ENCODE assay signal across 28 cellular contexts in genomic region chr2:217444509-217444908, GRCh38.
"Had no signal": no experiment of that assay in that cellular context is flagged by ENCODE, and none has a peak within 500 bp of the region (broad histone marks: within the 10 kb centered on the region; RNA-seq: fewer than 3 reads in every experiment).

No MANE protein-coding gene starts in this region.

- H3K4me1 Mint-ChIP-seq: stimulated activated effector memory CD8-positive, alpha-beta T cell treated with anti-CD3 and anti-CD28 coated beads, Interleukin-12 subunit alpha, Interleukin-12 subunit beta, amount 100 ng/mL, for 72 hours had no signal

- H3K36me3 Mint-ChIP-seq: naive B cell; natural killer cell treated with Interleukin-12 subunit alpha and Interleukin-12 subunit beta and Interleukin-15 and Interleukin-18, amount 100 ng/mL, for 72 hours; stimulated activated effector memory CD8-positive, alpha-beta T cell treated with anti-CD3 and anti-CD28 coated beads, Interleukin-12 subunit alpha, Interleukin-12 subunit beta, amount 100 ng/mL, for 72 hours; type B pancreatic cell had no signal

- H3K9me3 ChIP-seq: neutrophil, pancreas, prostate gland, right lobe of liver, sigmoid colon, suprapubic skin, testis, tibial artery, transverse colon, upper lobe of right lung, uterus had no signal

- H3K27me3 ChIP-seq: neutrophil, pancreas, right lobe of liver, sigmoid colon, suprapubic skin, testis, tibial artery, transverse colon, upper lobe of right lung, uterus had no signal

- ATAC-seq: naive thymus-derived CD8-positive, alpha-beta T cell; natural killer cell treated with Interleukin-12 subunit alpha and Interleukin-12 subunit beta and Interleukin-15 and Interleukin-18, amount 100 ng/mL, for 72 hours; pancreas; right cardiac atrium; right lobe of liver; stimulated activated naive CD8-positive, alpha-beta T cell treated with anti-CD3 and anti-CD28 coated beads, Interleukin-15, amount 100 ng/mL, for 72 hours; stimulated activated naive CD8-positive, alpha-beta T cell treated with anti-CD3 and anti-CD28 coated beads, Interleukin-15, Interleukin-2, amounts not matched to agents 100 U/mL and 50 U/mL, for 24 hours; upper lobe of right lung had no signal

- H3K4me3 Mint-ChIP-seq: naive B cell; naive thymus-derived CD8-positive, alpha-beta T cell; natural killer cell treated with Interleukin-12 subunit alpha and Interleukin-12 subunit beta and Interleukin-15 and Interleukin-18, amount 100 ng/mL, for 72 hours; neural crest cell; stimulated activated effector memory CD8-positive, alpha-beta T cell treated with anti-CD3 and anti-CD28 coated beads, Interleukin-12 subunit alpha, Interleukin-12 subunit beta, amount 100 ng/mL, for 72 hours; stimulated activated naive CD8-positive, alpha-beta T cell treated with anti-CD3 and anti-CD28 coated beads, Interleukin-15, amount 100 ng/mL, for 72 hours; type B pancreatic cell had no signal

- H3K27me3 Mint-ChIP-seq: naive thymus-derived CD8-positive, alpha-beta T cell; stimulated activated naive CD8-positive, alpha-beta T cell treated with anti-CD3 and anti-CD28 coated beads, Interleukin-15, amount 100 ng/mL, for 72 hours had no signal

- FAIRE-seq: pancreas, small intestine had no signal

- H3K4me3 ChIP-seq: pancreas, prostate gland, right lobe of liver, sigmoid colon, suprapubic skin, testis, tibial artery, transverse colon, upper lobe of right lung, uterus had no signal

- DNase-seq: naive B cell; naive thymus-derived CD8-positive, alpha-beta T cell; nucleus accumbens; pancreas; right cardiac atrium; right lobe of liver; sigmoid colon; small intestine; stimulated activated CD4-positive, alpha-beta T cell treated with anti-CD3 and anti-CD28 coated beads, Interleukin-15, amount 100 ng/mL, for 24 hours; stimulated activated CD4-positive, alpha-beta T cell treated with anti-CD3 and anti-CD28 coated beads, Interleukin-2, amount 100 ng/mL, for 24 hours; stimulated activated CD4-positive, alpha-beta T cell treated with anti-CD3 and anti-CD28 coated beads, Interleukin-2, amount 100 ng/mL, for 48 hours; stimulated activated CD4-positive, alpha-beta T cell treated with anti-CD3 and anti-CD28 coated beads, Interleukin-4, amount 100 ng/mL, for 24 hours; stimulated activated naive CD4-positive, alpha-beta T cell; stimulated activated naive CD8-positive, alpha-beta T cell treated with anti-CD3 and anti-CD28 coated beads, Interleukin-15, amount 100 ng/mL, for 72 hours; stimulated activated naive CD8-positive, alpha-beta T cell treated with anti-CD3 and anti-CD28 coated beads, Interleukin-15, Interleukin-2, amounts not matched to agents 100 U/mL and 50 U/mL, for 24 hours; substantia nigra; testis; tibial artery; transverse colon; upper lobe of right lung; uterus had no signal

- H3K9me3 Mint-ChIP-seq: natural killer cell treated with Interleukin-12 subunit alpha and Interleukin-12 subunit beta and Interleukin-15 and Interleukin-18, amount 100 ng/mL, for 72 hours; stimulated activated effector memory CD8-positive, alpha-beta T cell treated with anti-CD3 and anti-CD28 coated beads, Interleukin-12 subunit alpha, Interleukin-12 subunit beta, amount 100 ng/mL, for 72 hours; stimulated activated naive CD8-positive, alpha-beta T cell treated with anti-CD3 and anti-CD28 coated beads, Interleukin-15, amount 100 ng/mL, for 72 hours had no signal

- H3K27ac Mint-ChIP-seq: naive B cell; naive thymus-derived CD8-positive, alpha-beta T cell; natural killer cell treated with Interleukin-12 subunit alpha and Interleukin-12 subunit beta and Interleukin-15 and Interleukin-18, amount 100 ng/mL, for 72 hours; stimulated activated effector memory CD8-positive, alpha-beta T cell treated with anti-CD3 and anti-CD28 coated beads, Interleukin-12 subunit alpha, Interleukin-12 subunit beta, amount 100 ng/mL, for 72 hours; stimulated activated naive CD8-positive, alpha-beta T cell treated with anti-CD3 and anti-CD28 coated beads, Interleukin-15, amount 100 ng/mL, for 72 hours; type B pancreatic cell had no signal

- H3K27ac ChIP-seq: neutrophil, pancreas, prostate gland, right lobe of liver, sigmoid colon, suprapubic skin, testis, transverse colon, upper lobe of right lung, uterus had no signal

- H3K4me1 ChIP-seq: pancreas, prostate gland, right lobe of liver, suprapubic skin, testis, transverse colon, upper lobe of right lung, uterus had no signal

- H3K36me3 ChIP-seq: neutrophil, pancreas, prostate gland, right lobe of liver, sigmoid colon, suprapubic skin, tibial artery, transverse colon, upper lobe of right lung, uterus had no signal
